Comparison of ENCODE assay signal across 9 cellular contexts in genomic region chr22:37818397-37819099, GRCh38. TPM values are rescaled to one million over a fixed set of nuclear protein-coding genes. Genes with fewer than 3 reads are reported as not detected.
DNase-seq lines count a peak whose midpoint lies in the region; ATAC-seq and TF ChIP-seq lines count a peak whose summit lies in the region.
"Had no signal": no experiment of that assay in that cellular context is flagged by ENCODE, and none has a peak within 500 bp of the region (broad histone marks: within the 10 kb centered on the region; RNA-seq: fewer than 3 reads in every experiment).

No MANE protein-coding gene starts in this region.

- no peaks in the 10 kb centered on the region for H3K36me3 Mint-ChIP-seq in activated naive CD8-positive, alpha-beta T cell treated with anti-CD3 and anti-CD28 coated beads for 36 hours

- peak; percentile 58 to 84 (median 84) for DNase-seq in Peyer's patch
- peak; percentile 75 for DNase-seq in activated naive CD8-positive, alpha-beta T cell treated with anti-CD3 and anti-CD28 coated beads for 36 hours

- H3K27ac Mint-ChIP-seq in activated naive CD8-positive, alpha-beta T cell treated with anti-CD3 and anti-CD28 coated beads for 36 hours = no peak overlapping the region

- no peak for TF ChIP-seq POLR2A in Peyer's patch (IDR thresholded peaks at IDR 0.05)

- H3K9me3 Mint-ChIP-seq in activated naive CD8-positive, alpha-beta T cell treated with anti-CD3 and anti-CD28 coated beads for 36 hours = no peaks in the 10 kb centered on the region

- no peak overlapping the region for H3K4me3 Mint-ChIP-seq in activated naive CD8-positive, alpha-beta T cell treated with anti-CD3 and anti-CD28 coated beads for 36 hours

- H3K9me3 ChIP-seq in Peyer's patch = no peaks in the 10 kb centered on the region
- H3K9me3 ChIP-seq in iPS-15b (ENCODE audit: control insufficient read depth, insufficient read depth, low read length) = no peaks in the 10 kb centered on the region
- no peaks in the 10 kb centered on the region for H3K9me3 ChIP-seq in skeletal muscle satellite cell (replicated peaks; ENCODE audit: low read length)

- H3K4me1 ChIP-seq in Peyer's patch (peaks cover 10 to 20% (median 16%) of the 10 kb centered on the region in 4 donors), iPS-15b (ENCODE audit: control insufficient read depth, insufficient read depth, low read length) (peaks cover 3% of the 10 kb centered on the region), skeletal muscle satellite cell (ENCODE audit: control insufficient read depth, insufficient read depth, low read length) (peaks cover 13% of the 10 kb centered on the region)

- H3K27me3 Mint-ChIP-seq in activated naive CD8-positive, alpha-beta T cell treated with anti-CD3 and anti-CD28 coated beads for 36 hours = peaks cover 45% of the 10 kb centered on the region

- H3K4me1 Mint-ChIP-seq in activated naive CD8-positive, alpha-beta T cell treated with anti-CD3 and anti-CD28 coated beads for 36 hours = peaks cover 10% of the 10 kb centered on the region

- H3K36me3 ChIP-seq in Peyer's patch (peaks cover 0 to 6% (median 0%) of the 10 kb centered on the region in 3 donors), iPS-15b (ENCODE audit: control insufficient read depth, insufficient read depth, low read length) (peaks cover 9% of the 10 kb centered on the region), skeletal muscle satellite cell (ENCODE audit: insufficient read depth, low read length) (no peaks in the 10 kb centered on the region)

- no peak for ATAC-seq in HG02938 (IDR thresholded peaks at IDR 0.05; ENCODE audit: unreplicated experiment)
- ATAC-seq in HG03159 (IDR thresholded peaks at IDR 0.05; ENCODE audit: unreplicated experiment) = no peak
- no peak for ATAC-seq in HG02623 (IDR thresholded peaks at IDR 0.05; ENCODE audit: unreplicated experiment)

- peak; percentile 49 for TF ChIP-seq CTCF in GM12873 (IDR thresholded peaks at IDR 0.05; ENCODE audit: insufficient read depth, low read depth, low read length, missing control alignments)
- TF ChIP-seq CTCF in Peyer's patch (IDR thresholded peaks at IDR 0.05) = peak in 5 of 6 experiments; percentile 16 to 56 (median 49)

- peak overlapping the region; percentile 25 to 55 (median 43) for H3K4me3 ChIP-seq in Peyer's patch
- peak overlapping the region; percentile 47 for H3K4me3 ChIP-seq in iPS-15b (ENCODE audit: low read depth, low read length)
- H3K4me3 ChIP-seq in skeletal muscle satellite cell (ENCODE audit: low read length) = peak overlapping the region; percentile 61

- H3K9ac ChIP-seq in iPS-15b (ENCODE audit: low read depth, low read length) = peak overlapping the region; percentile 79
- peak overlapping the region; percentile 36 for H3K9ac ChIP-seq in skeletal muscle satellite cell (ENCODE audit: low read depth, low read length)

- peak overlapping the region in 1 of 4 donors; percentile 31 for H3K27ac ChIP-seq in Peyer's patch
- H3K27ac ChIP-seq: PC-9 had no signal

- H3K27me3 ChIP-seq in Peyer's patch (no peaks in the 10 kb centered on the region), iPS-15b (ENCODE audit: control insufficient read depth, insufficient read depth, low read length) (peaks cover 26% of the 10 kb centered on the region), skeletal muscle satellite cell (ENCODE audit: control insufficient read depth, insufficient read depth, low read length) (peaks cover 26% of the 10 kb centered on the region)

- peak overlapping the region; percentile 79 for H3K4me2 ChIP-seq in skeletal muscle satellite cell (ENCODE audit: low read length)

RNA-seq across cellular contexts. Expression of gene GALR3, which starts 4.6 kb away (rescaled TPM):
- not detected for total RNA-seq in Peyer's patch
- total RNA-seq in activated naive CD8-positive, alpha-beta T cell treated with anti-CD3 and anti-CD28 coated beads for 36 hours = not detected
- not detected in 2 replicates for total RNA-seq in skeletal muscle satellite cell (2012; rRNA removed)

RNA-seq across cellular contexts. Expression of gene GCAT, which starts 10.8 kb away (rescaled TPM):
- 1 to 10 TPM; 3.8 to 9.3 (median 8.9) TPM for total RNA-seq in Peyer's patch
- 10 to 100 TPM; 11.6 to 12.9 TPM for total RNA-seq in activated naive CD8-positive, alpha-beta T cell treated with anti-CD3 and anti-CD28 coated beads for 36 hours
- total RNA-seq in skeletal muscle satellite cell (2012; rRNA removed) = 31.7 and 46.1 TPM in 2 replicates

RNA-seq across cellular contexts. Expression of gene ANKRD54, which starts 25.6 kb away (rescaled TPM):
- total RNA-seq in Peyer's patch = 10 to 100 TPM; 24.9 to 43.3 (median 33.8) TPM
- 10 to 100 TPM; 20.2 to 21.9 TPM for total RNA-seq in activated naive CD8-positive, alpha-beta T cell treated with anti-CD3 and anti-CD28 coated beads for 36 hours
- total RNA-seq in skeletal muscle satellite cell (2012; rRNA removed) = 20.5 and 41.9 TPM in 2 replicates

RNA-seq across cellular contexts. Expression of gene EIF3L, which starts 30.7 kb away (rescaled TPM):
- total RNA-seq in Peyer's patch = 100 to 1,000 TPM; 123 to 229 (median 185) TPM
- total RNA-seq in activated naive CD8-positive, alpha-beta T cell treated with anti-CD3 and anti-CD28 coated beads for 36 hours = 100 to 1,000 TPM; 656 to 671 TPM
- 250 and 358 TPM in 2 replicates for total RNA-seq in skeletal muscle satellite cell (2012; rRNA removed)
